In the genomic region with DNA sequence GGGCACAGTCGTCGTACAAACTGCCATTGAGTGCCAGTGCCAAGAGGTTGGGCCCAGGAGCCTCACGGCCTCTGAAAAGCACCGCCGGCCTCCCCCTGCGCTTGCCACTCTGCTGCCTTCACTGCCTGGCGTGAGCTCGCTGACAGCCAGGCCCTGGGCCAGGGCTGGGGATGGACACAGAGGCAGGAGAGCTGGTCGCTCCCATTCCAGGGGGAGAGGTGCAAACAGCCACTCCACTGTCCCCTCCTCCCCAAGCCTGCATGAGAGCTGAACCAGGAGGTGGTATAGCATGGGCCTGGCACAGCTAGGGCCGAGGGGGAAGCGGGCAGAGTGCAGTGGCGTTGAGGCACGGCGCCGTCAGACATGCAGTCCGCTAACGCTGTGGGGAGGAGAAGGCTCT, we compare ENCODE assay signal across 22 cellular contexts. TPM values are rescaled to one million over a fixed set of nuclear protein-coding genes. Genes with fewer than 3 reads are reported as not detected.
DNase-seq lines count a peak whose midpoint lies in the region; ATAC-seq and TF ChIP-seq lines count a peak whose summit lies in the region.
"Had no signal": no experiment of that assay in that cellular context is flagged by ENCODE, and none has a peak within 500 bp of the region (broad histone marks: within the 10 kb centered on the region; RNA-seq: fewer than 3 reads in every experiment).

No MANE protein-coding gene starts in this region.

- no peak overlapping the region for H2AK5ac ChIP-seq in mesenchymal stem cell (ENCODE audit: low read length, severe bottlenecking)

- H3K4me1 ChIP-seq in mesenchymal stem cell (ENCODE audit: control insufficient read depth, insufficient read depth, low read depth, low read length): peaks cover 28% of the 10 kb centered on the region
- H3K4me1 ChIP-seq: HAP-1 had no signal

- no peaks in the 10 kb centered on the region for H3K36me3 Mint-ChIP-seq in activated naive CD4-positive, alpha-beta T cell treated with anti-CD3 and anti-CD28 coated beads, Interleukin-2, amount 10 ng/mL, durations not matched to agents 7 days and 5 days
- peaks cover 43% of the 10 kb centered on the region for H3K36me3 Mint-ChIP-seq in Calu3 (ENCODE audit: insufficient read depth, unreplicated experiment)
- no peaks in the 10 kb centered on the region for H3K36me3 Mint-ChIP-seq in stimulated activated naive B cell treated with anti-CD40 and anti-IgM and Interleukin-4, amounts not matched to agents 10 μg/mL and 1 μg/mL and 100 μg/mL, for 72 hours
- H3K36me3 Mint-ChIP-seq: CD4-positive, CD25-positive, alpha-beta regulatory T cell had no signal

- H3K4ac ChIP-seq in mesenchymal stem cell (ENCODE audit: low read depth in 1 of 2, low read length in 2 of 2): no peak overlapping the region

- no peak for DNase-seq in activated naive CD4-positive, alpha-beta T cell treated with anti-CD3 and anti-CD28 coated beads, Interleukin-2, amount 10 ng/mL, durations not matched to agents 7 days and 5 days
- no peak for DNase-seq in activated naive CD4-positive, alpha-beta T cell treated with Interleukin-2 at 50 U/mL for 16 hours
- DNase-seq in Calu3: no peak
- no peak for DNase-seq in mesenchymal stem cell
- DNase-seq in stimulated activated naive B cell treated with anti-CD40 and anti-IgM and Interleukin-4, amounts not matched to agents 10 μg/mL and 1 μg/mL and 100 μg/mL, for 72 hours: no peak
- DNase-seq in NCI-H2196 (lab: John Stamatoyannopoulos, UW; ENCODE audit: unreplicated experiment): no peak
- DNase-seq: CD4-positive, CD25-positive, alpha-beta regulatory T cell; HFFc6; KBM-7; MG63; NCI-H1105 treated with DMSO at 0.1 percent for 48 hours; NCI-H146; NCI-H2029; NCI-H2227 treated with DMSO at 0.1 percent for 48 hours; NCI-H69; SIG-M5 had no signal

- H3K9me3 ChIP-seq in mesenchymal stem cell (ENCODE audit: control insufficient read depth, low read length): no peaks in the 10 kb centered on the region
- H3K9me3 ChIP-seq: BLaER1, HAP-1, MG63 had no signal

- no peak for TF ChIP-seq CTCF in Calu3 (IDR thresholded peaks at IDR 0.05; ENCODE audit: unreplicated experiment)

- H3K36me3 ChIP-seq in mesenchymal stem cell (ENCODE audit: control insufficient read depth in 1 of 2, insufficient read depth in 2 of 2, low read depth in 1 of 2, low read length in 2 of 2): no peaks in the 10 kb centered on the region
- H3K36me3 ChIP-seq: BLaER1, HAP-1, MG63 had no signal

- H3K14ac ChIP-seq in mesenchymal stem cell (ENCODE audit: low read length in 2 of 2): peak overlapping the region in 1 of 2 experiments; percentile 21

- intact Hi-C loops in Calu3 (cut with micrococcal nuclease; ENCODE audit: unreplicated experiment): no loop called here

- H2BK5ac ChIP-seq in mesenchymal stem cell (ENCODE audit: low read depth, low read length, poor library complexity, severe bottlenecking): no peak overlapping the region

- H3K18ac ChIP-seq in mesenchymal stem cell (ENCODE audit: low read depth in 1 of 2, low read length in 2 of 2): no peak overlapping the region

- H3K27ac Mint-ChIP-seq in activated naive CD4-positive, alpha-beta T cell treated with anti-CD3 and anti-CD28 coated beads, Interleukin-2, amount 10 ng/mL, durations not matched to agents 7 days and 5 days: peak overlapping the region; percentile 24
- peak overlapping the region; percentile 92 for H3K27ac Mint-ChIP-seq in Calu3 (ENCODE audit: unreplicated experiment)
- H3K27ac Mint-ChIP-seq in stimulated activated naive B cell treated with anti-CD40 and anti-IgM and Interleukin-4, amounts not matched to agents 10 μg/mL and 1 μg/mL and 100 μg/mL, for 72 hours: peak overlapping the region; percentile 51
- H3K27ac Mint-ChIP-seq: CD4-positive, CD25-positive, alpha-beta regulatory T cell; GM23338 had no signal

- H2BK15ac ChIP-seq in mesenchymal stem cell (ENCODE audit: low read depth, poor library complexity, severe bottlenecking): no peak overlapping the region

- no peak overlapping the region for H2BK12ac ChIP-seq in mesenchymal stem cell (ENCODE audit: low read length in 2 of 2)

- H4K8ac ChIP-seq in mesenchymal stem cell (ENCODE audit: low read length): no peak overlapping the region

- no peak overlapping the region for H3K27ac ChIP-seq in mesenchymal stem cell (ENCODE audit: low read length, poor library complexity, severe bottlenecking)
- H3K27ac ChIP-seq: BLaER1, SK-N-MC had no signal

- H3K4me3 ChIP-seq in mesenchymal stem cell (ENCODE audit: insufficient read depth in 1 of 2, low read depth in 1 of 2, low read length in 2 of 2): no peak overlapping the region
- H3K4me3 ChIP-seq: BLaER1, GM23338, HAP-1, MG63, SK-N-MC had no signal

- no peak overlapping the region for H2AFZ ChIP-seq in mesenchymal stem cell (ENCODE audit: low read depth, low read length)
- H2AFZ ChIP-seq: GM23338 had no signal

- H3K4me2 ChIP-seq in mesenchymal stem cell (ENCODE audit: low read length, poor library complexity, severe bottlenecking): no peak overlapping the region
- H3K4me2 ChIP-seq: BLaER1, GM23338 had no signal

- no peaks in the 10 kb centered on the region for H3K4me1 Mint-ChIP-seq in activated naive CD4-positive, alpha-beta T cell treated with anti-CD3 and anti-CD28 coated beads, Interleukin-2, amount 10 ng/mL, durations not matched to agents 7 days and 5 days
- peaks cover 12% of the 10 kb centered on the region for H3K4me1 Mint-ChIP-seq in Calu3 (ENCODE audit: low read depth, unreplicated experiment)
- peaks cover 5% of the 10 kb centered on the region in 2 donors for H3K4me1 Mint-ChIP-seq in stimulated activated naive B cell treated with anti-CD40 and anti-IgM and Interleukin-4, amounts not matched to agents 10 μg/mL and 1 μg/mL and 100 μg/mL, for 72 hours

- H3K27me3 ChIP-seq in mesenchymal stem cell (ENCODE audit: control insufficient read depth in 1 of 2, insufficient read depth in 1 of 2, low read length in 2 of 2): peaks cover 14 to 32% of the 10 kb centered on the region in 2 experiments
- H3K27me3 ChIP-seq: BLaER1, MG63 had no signal

- no peak overlapping the region for H2BK120ac ChIP-seq in mesenchymal stem cell (ENCODE audit: low read depth, low read length)

- peak overlapping the region; percentile 0 for H4K91ac ChIP-seq in mesenchymal stem cell (ENCODE audit: low read length)

- peaks cover 29% of the 10 kb centered on the region for H3K27me3 Mint-ChIP-seq in activated naive CD4-positive, alpha-beta T cell treated with anti-CD3 and anti-CD28 coated beads, Interleukin-2, amount 10 ng/mL, durations not matched to agents 7 days and 5 days
- H3K27me3 Mint-ChIP-seq in Calu3 (ENCODE audit: unreplicated experiment): peaks cover 33% of the 10 kb centered on the region
- H3K27me3 Mint-ChIP-seq in stimulated activated naive B cell treated with anti-CD40 and anti-IgM and Interleukin-4, amounts not matched to agents 10 μg/mL and 1 μg/mL and 100 μg/mL, for 72 hours: peaks cover 16 to 27% of the 10 kb centered on the region in 2 donors

- H3K23ac ChIP-seq in mesenchymal stem cell (ENCODE audit: low read length in 2 of 2): no peak overlapping the region

- no peak for ATAC-seq in stimulated activated naive B cell treated with anti-CD40 and anti-IgM and Interleukin-4, amounts not matched to agents 10 μg/mL and 1 μg/mL and 100 μg/mL, for 72 hours (replicated peaks)
- ATAC-seq in GM18520 (IDR thresholded peaks at IDR 0.05; ENCODE audit: unreplicated experiment): no peak
- ATAC-seq: GM23338, Panc1 had no signal

- BruUV-seq in Calu3 (replicated peaks; lab: Mats Ljungman, UMichigan): no TSS peak

- CTCF ChIA-PET in activated naive CD4-positive, alpha-beta T cell treated with anti-CD3 and anti-CD28 coated beads, Interleukin-2, amount 10 ng/mL, durations not matched to agents 7 days and 5 days (lab: Charles Lee): no interaction called here
- CTCF ChIA-PET in Calu3 (lab: Charles Lee): interaction anchor here (0.5 kb wide), 1 partner anchor 1794 kb away, joined by 4 read pairs; no protein-coding TSS in a partner anchor

- no peak overlapping the region for H3K9ac ChIP-seq in mesenchymal stem cell (ENCODE audit: low read length)
- H3K9ac ChIP-seq: BLaER1 had no signal

- WGBS in mesenchymal stem cell: 93% methylated on average over 17 of the region's 17 CpGs

- H3K4me3 Mint-ChIP-seq in activated naive CD4-positive, alpha-beta T cell treated with anti-CD3 and anti-CD28 coated beads, Interleukin-2, amount 10 ng/mL, durations not matched to agents 7 days and 5 days: no peak overlapping the region
- no peak overlapping the region for H3K4me3 Mint-ChIP-seq in Calu3 (ENCODE audit: low read depth, unreplicated experiment)
- no peak overlapping the region for H3K4me3 Mint-ChIP-seq in stimulated activated naive B cell treated with anti-CD40 and anti-IgM and Interleukin-4, amounts not matched to agents 10 μg/mL and 1 μg/mL and 100 μg/mL, for 72 hours
- H3K4me3 Mint-ChIP-seq: GM23338 had no signal

- peaks cover under 1% of the 10 kb centered on the region for H3K79me1 ChIP-seq in mesenchymal stem cell (replicated peaks; ENCODE audit: low read length, poor library complexity, severe bottlenecking)

- H3K9me3 Mint-ChIP-seq in activated naive CD4-positive, alpha-beta T cell treated with anti-CD3 and anti-CD28 coated beads, Interleukin-2, amount 10 ng/mL, durations not matched to agents 7 days and 5 days: no peaks in the 10 kb centered on the region
- no peaks in the 10 kb centered on the region for H3K9me3 Mint-ChIP-seq in Calu3 (ENCODE audit: low read depth, unreplicated experiment)
- H3K9me3 Mint-ChIP-seq in stimulated activated naive B cell treated with anti-CD40 and anti-IgM and Interleukin-4, amounts not matched to agents 10 μg/mL and 1 μg/mL and 100 μg/mL, for 72 hours: no peaks in the 10 kb centered on the region
- H3K9me3 Mint-ChIP-seq: CD4-positive, CD25-positive, alpha-beta regulatory T cell had no signal

RNA-seq across cellular contexts. Expression of a gene that starts 4.6 kb away (rescaled TPM):
- 8.6 and 10.0 TPM in 2 replicates for total RNA-seq in Calu3 (2022)
- 5.2 TPM for polyA plus RNA-seq in mesenchymal stem cell (2013, experiment 1 of 2)
- polyA plus RNA-seq in mesenchymal stem cell (2013, experiment 2 of 2): 4.8 TPM

RNA-seq across cellular contexts. Expression of a gene that starts 24.3 kb away (rescaled TPM):
- 72.3 and 73.3 TPM in 2 replicates for total RNA-seq in Calu3 (2022)
- 68.6 TPM for polyA plus RNA-seq in mesenchymal stem cell (2013, experiment 1 of 2)
- polyA plus RNA-seq in mesenchymal stem cell (2013, experiment 2 of 2): 73.5 TPM

RNA-seq across cellular contexts. Expression of a gene that starts 39.2 kb away (rescaled TPM):
- total RNA-seq in Calu3 (2022): 208 and 220 TPM in 2 replicates
- polyA plus RNA-seq in mesenchymal stem cell (2013, experiment 1 of 2): 59.1 TPM
- 55.9 TPM for polyA plus RNA-seq in mesenchymal stem cell (2013, experiment 2 of 2)

Comparison
In these comparisons a context has a peak if more than half of its experiments do, and no peak if none do; other contexts are left out.
1. H3K27ac Mint-ChIP-seq: peak in every context shown above with its lines; median percentile 92 in Calu3; 51 in stimulated activated naive B cell treated with anti-CD40 and anti-IgM and Interleukin-4, amounts not matched to agents 10 μg/mL and 1 μg/mL and 100 μg/mL, for 72 hours; 24 in activated naive CD4-positive, alpha-beta T cell treated with anti-CD3 and anti-CD28 coated beads, Interleukin-2, amount 10 ng/mL, durations not matched to agents 7 days and 5 days.